ENCODE assay signal across 1 cellular context in the genomic region with DNA sequence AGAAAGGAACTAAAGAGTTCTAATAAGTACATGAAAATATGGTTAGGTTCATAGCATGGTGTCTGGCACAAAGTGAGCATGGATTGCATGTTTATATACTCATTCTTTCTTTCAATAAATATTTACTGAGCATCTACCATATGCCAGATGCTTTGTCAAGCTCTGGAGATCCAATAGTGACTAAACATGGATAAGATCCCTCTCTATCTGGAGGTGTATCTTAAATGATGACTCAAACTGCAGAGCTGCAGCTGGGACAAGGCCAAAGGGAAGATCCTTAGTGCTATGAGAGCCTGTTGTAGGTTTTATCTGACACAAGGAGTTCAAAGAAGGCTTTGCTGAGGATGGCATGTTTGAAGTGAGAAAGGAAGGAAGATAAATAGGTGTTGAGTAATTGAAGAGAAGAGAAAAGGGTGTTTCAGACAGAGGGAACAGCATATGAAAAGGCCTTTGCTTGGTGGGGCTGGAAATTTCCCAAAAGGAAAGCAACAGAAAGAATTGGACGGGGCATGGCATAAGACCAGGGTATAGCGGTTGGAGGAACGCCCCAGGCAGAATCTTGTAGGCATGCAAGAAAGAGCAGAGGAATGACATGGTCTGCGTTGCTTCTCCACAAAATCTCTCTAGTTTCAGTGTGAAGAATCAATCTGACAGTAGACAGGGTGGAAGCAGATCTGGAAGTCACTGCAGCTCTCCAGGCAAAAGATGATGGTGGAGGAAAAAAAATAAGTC.
TF ChIP-seq lines count a peak whose summit lies in the region.

No MANE protein-coding gene starts in this region.

TF ChIP-seq in IMR-90, 13 proteins besides CTCF, POLR2A, EP300 and RAD21:
- TF ChIP-seq RCOR1 (IDR thresholded peaks at IDR 0.05; ENCODE audit: insufficient replicate concordance, low read length): no peak
- no peak for TF ChIP-seq CHD1 (IDR thresholded peaks at IDR 0.05; ENCODE audit: low read depth, low read length)
- TF ChIP-seq MAFK (IDR thresholded peaks at IDR 0.05; ENCODE audit: low read depth, low read length): peak; percentile 27
- TF ChIP-seq FOS (IDR thresholded peaks at IDR 0.05; ENCODE audit: low read depth, low read length): peak; percentile 69; the same call in 1 of the 2 replicates
- no peak for TF ChIP-seq MAZ (IDR thresholded peaks at IDR 0.05; ENCODE audit: borderline replicate concordance, low read depth, low read length)
